8 cellular contexts compared by ENCODE assay signal in genomic region chr2:9178905-9179571, GRCh38. TPM values are rescaled to one million over a fixed set of nuclear protein-coding genes. Genes with fewer than 3 reads are reported as not detected.
DNase-seq lines count a peak whose midpoint lies in the region; ATAC-seq and TF ChIP-seq lines count a peak whose summit lies in the region.

No MANE protein-coding gene starts in this region.

- H3K36me3 ChIP-seq in SJSA1 = no peaks in the 10 kb centered on the region

- DNase-seq in HK-2 (ENCODE audit: unreplicated experiment) (peak; percentile 58), SJSA1 (ENCODE audit: low read depth in 1 of 2, low spot score in 2 of 2) (peak in 1 of 2 experiments; percentile 61), glomerular endothelial cell (ENCODE audit: extremely low read depth, low read depth, low spot score) (peak; percentile 42), putamen (ENCODE audit: low spot score) (peak; percentile 27), nephron progenitor cell (no peak)

- H3K27ac ChIP-seq in C4-2B (peak overlapping the region; percentile 33; the same call in 1 of the 2 replicates), SJSA1 (peak overlapping the region; percentile 65)

- peaks cover 16% of the 10 kb centered on the region for H3K27me3 Mint-ChIP-seq in nephron progenitor cell (ENCODE audit: low read depth, poor library complexity)

- H3K9me3 ChIP-seq in SJSA1 (replicated peaks) = no peaks in the 10 kb centered on the region

- H3K27ac Mint-ChIP-seq in nephron progenitor cell = no peak overlapping the region

- H3K9me3 Mint-ChIP-seq in nephron progenitor cell = peaks cover 19% of the 10 kb centered on the region

- peaks cover 33% of the 10 kb centered on the region for H3K4me1 ChIP-seq in SJSA1 (replicated peaks)

- H3K4me3 ChIP-seq in SJSA1 = no peak overlapping the region

- TF ChIP-seq CTCF in C4-2B (conservative IDR thresholded peaks at IDR 0.05) (no peak), nephron progenitor cell (IDR thresholded peaks at IDR 0.05) (no peak)

- peaks cover 4% of the 10 kb centered on the region for H3K36me3 Mint-ChIP-seq in nephron progenitor cell (ENCODE audit: low read depth)

- H3K4me3 Mint-ChIP-seq in nephron progenitor cell = no peak overlapping the region

- no peak for ATAC-seq in GM21390 (IDR thresholded peaks at IDR 0.05; ENCODE audit: unreplicated experiment)
- ATAC-seq in GM21528 (IDR thresholded peaks at IDR 0.05; ENCODE audit: low FRiP score, unreplicated experiment) = no peak

- no peaks in the 10 kb centered on the region for H3K27me3 ChIP-seq in SJSA1 (replicated peaks)

- peaks cover 39% of the 10 kb centered on the region for H3K4me1 Mint-ChIP-seq in nephron progenitor cell

RNA-seq across cellular contexts. Expression of gene ASAP2, which starts 27.6 kb away (rescaled TPM):
- 12.9 and 15.5 TPM in 2 replicates for total RNA-seq in SJSA1 (2014; rRNA removed; shearing (Covaris generic))
- 42.1 and 71.6 TPM in 2 replicates for total RNA-seq in glomerular endothelial cell
